ENCODE assay signal across 1 cellular context in the genomic region with DNA sequence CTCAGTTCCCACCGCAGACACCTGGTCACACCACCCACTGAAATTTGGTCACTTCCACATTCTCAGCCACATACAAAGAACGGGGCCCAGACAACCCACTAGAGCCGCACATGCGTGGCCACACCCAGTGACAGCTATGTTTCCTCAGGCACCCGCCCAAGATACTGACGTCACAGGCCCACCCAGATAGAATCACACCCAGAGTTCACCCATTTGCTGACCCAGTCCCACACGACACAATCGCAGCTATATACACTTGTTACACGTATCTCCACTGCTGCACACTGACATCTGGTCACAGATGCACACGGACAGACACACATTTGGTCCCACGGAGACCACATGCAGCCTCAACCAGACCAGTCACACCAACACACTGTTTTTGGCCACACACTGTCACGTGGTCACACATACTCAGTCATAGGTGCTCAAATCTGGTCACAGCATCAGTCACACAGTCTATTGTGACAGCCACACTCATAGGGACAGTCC.
A peak's percentile ranks its signal among the peaks of the same experiment; 100 is the strongest.
TF ChIP-seq lines count a peak whose summit lies in the region.

No MANE protein-coding gene starts in this region.

TF ChIP-seq in GM12878, 131 proteins besides CTCF, POLR2A, EP300 and RAD21 (continued from another document and continues in another):
- no peak for TF ChIP-seq ZBTB33 (IDR thresholded peaks at IDR 0.05)
- TF ChIP-seq SIX5 (IDR thresholded peaks at IDR 0.05; ENCODE audit: low read depth, low read length, severe bottlenecking), result no peak
- TF ChIP-seq MTA2 (IDR thresholded peaks at IDR 0.05; ENCODE audit: low read depth), result peak; percentile 28; the same call in 1 of the 2 replicates
- TF ChIP-seq PBX3 (IDR thresholded peaks at IDR 0.05; ENCODE audit: insufficient replicate concordance, low read depth, low read length), result peak; percentile 67
- peak; percentile 78 to 81; a peak in 2 of 4 replicates for TF ChIP-seq BHLHE40 (IDR thresholded peaks at IDR 0.05; ENCODE audit: borderline replicate concordance in 1 of 2, low read depth in 2 of 2, low read length in 1 of 2)
- no peak for TF ChIP-seq NBN (IDR thresholded peaks at IDR 0.05)
- TF ChIP-seq NFXL1 (IDR thresholded peaks at IDR 0.05; ENCODE audit: borderline replicate concordance), result no peak
- TF ChIP-seq, protein P1, sequence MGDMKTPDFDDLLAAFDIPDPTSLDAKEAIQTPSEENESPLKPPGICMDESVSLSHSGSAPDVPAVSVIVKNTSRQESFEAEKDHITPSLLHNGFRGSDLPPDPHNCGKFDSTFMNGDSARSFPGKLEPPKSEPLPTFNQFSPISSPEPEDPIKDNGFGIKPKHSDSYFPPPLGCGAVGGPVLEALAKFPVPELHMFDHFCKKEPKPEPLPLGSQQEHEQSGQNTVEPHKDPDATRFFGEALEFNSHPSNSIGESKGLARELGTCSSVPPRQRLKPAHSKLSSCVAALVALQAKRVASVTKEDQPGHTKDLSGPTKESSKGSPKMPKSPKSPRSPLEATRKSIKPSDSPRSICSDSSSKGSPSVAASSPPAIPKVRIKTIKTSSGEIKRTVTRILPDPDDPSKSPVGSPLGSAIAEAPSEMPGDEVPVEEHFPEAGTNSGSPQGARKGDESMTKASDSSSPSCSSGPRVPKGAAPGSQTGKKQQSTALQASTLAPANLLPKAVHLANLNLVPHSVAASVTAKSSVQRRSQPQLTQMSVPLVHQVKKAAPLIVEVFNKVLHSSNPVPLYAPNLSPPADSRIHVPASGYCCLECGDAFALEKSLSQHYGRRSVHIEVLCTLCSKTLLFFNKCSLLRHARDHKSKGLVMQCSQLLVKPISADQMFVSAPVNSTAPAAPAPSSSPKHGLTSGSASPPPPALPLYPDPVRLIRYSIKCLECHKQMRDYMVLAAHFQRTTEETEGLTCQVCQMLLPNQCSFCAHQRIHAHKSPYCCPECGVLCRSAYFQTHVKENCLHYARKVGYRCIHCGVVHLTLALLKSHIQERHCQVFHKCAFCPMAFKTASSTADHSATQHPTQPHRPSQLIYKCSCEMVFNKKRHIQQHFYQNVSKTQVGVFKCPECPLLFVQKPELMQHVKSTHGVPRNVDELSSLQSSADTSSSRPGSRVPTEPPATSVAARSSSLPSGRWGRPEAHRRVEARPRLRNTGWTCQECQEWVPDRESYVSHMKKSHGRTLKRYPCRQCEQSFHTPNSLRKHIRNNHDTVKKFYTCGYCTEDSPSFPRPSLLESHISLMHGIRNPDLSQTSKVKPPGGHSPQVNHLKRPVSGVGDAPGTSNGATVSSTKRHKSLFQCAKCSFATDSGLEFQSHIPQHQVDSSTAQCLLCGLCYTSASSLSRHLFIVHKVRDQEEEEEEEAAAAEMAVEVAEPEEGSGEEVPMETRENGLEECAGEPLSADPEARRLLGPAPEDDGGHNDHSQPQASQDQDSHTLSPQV (IDR thresholded peaks at IDR 0.05), result no peak
- TF ChIP-seq MXI1 (IDR thresholded peaks at IDR 0.05; ENCODE audit: low read depth, low read length), result no peak
- no peak for TF ChIP-seq PML (IDR thresholded peaks at IDR 0.05; ENCODE audit: low read length)
- no peak for TF ChIP-seq HDAC6 (IDR thresholded peaks at IDR 0.05; ENCODE audit: unreplicated experiment)
- no peak for TF ChIP-seq RFX5 (IDR thresholded peaks at IDR 0.05; ENCODE audit: low read depth, low read length)
- TF ChIP-seq, protein P2, sequence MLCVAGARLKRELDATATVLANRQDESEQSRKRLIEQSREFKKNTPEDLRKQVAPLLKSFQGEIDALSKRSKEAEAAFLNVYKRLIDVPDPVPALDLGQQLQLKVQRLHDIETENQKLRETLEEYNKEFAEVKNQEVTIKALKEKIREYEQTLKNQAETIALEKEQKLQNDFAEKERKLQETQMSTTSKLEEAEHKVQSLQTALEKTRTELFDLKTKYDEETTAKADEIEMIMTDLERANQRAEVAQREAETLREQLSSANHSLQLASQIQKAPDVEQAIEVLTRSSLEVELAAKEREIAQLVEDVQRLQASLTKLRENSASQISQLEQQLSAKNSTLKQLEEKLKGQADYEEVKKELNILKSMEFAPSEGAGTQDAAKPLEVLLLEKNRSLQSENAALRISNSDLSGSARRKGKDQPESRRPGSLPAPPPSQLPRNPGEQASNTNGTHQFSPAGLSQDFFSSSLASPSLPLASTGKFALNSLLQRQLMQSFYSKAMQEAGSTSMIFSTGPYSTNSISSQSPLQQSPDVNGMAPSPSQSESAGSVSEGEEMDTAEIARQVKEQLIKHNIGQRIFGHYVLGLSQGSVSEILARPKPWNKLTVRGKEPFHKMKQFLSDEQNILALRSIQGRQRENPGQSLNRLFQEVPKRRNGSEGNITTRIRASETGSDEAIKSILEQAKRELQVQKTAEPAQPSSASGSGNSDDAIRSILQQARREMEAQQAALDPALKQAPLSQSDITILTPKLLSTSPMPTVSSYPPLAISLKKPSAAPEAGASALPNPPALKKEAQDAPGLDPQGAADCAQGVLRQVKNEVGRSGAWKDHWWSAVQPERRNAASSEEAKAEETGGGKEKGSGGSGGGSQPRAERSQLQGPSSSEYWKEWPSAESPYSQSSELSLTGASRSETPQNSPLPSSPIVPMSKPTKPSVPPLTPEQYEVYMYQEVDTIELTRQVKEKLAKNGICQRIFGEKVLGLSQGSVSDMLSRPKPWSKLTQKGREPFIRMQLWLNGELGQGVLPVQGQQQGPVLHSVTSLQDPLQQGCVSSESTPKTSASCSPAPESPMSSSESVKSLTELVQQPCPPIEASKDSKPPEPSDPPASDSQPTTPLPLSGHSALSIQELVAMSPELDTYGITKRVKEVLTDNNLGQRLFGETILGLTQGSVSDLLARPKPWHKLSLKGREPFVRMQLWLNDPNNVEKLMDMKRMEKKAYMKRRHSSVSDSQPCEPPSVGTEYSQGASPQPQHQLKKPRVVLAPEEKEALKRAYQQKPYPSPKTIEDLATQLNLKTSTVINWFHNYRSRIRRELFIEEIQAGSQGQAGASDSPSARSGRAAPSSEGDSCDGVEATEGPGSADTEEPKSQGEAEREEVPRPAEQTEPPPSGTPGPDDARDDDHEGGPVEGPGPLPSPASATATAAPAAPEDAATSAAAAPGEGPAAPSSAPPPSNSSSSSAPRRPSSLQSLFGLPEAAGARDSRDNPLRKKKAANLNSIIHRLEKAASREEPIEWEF (IDR thresholded peaks at IDR 0.05; ENCODE audit: insufficient replicate concordance, low read depth, low read length), result no peak
- no peak for TF ChIP-seq CEBPB (IDR thresholded peaks at IDR 0.05; ENCODE audit: borderline replicate concordance in 1 of 2, low read depth in 2 of 2, low read length in 2 of 2)
- no peak for TF ChIP-seq CHD4 (IDR thresholded peaks at IDR 0.05)
- TF ChIP-seq HCFC1 (IDR thresholded peaks at IDR 0.05; ENCODE audit: low read length), result no peak
- TF ChIP-seq RUNX3 (IDR thresholded peaks at IDR 0.05; ENCODE audit: low read length), result peak; percentile 86
- TF ChIP-seq ZNF622 (IDR thresholded peaks at IDR 0.05), result no peak
- peak; percentile 82 for TF ChIP-seq ATF7 (IDR thresholded peaks at IDR 0.05; ENCODE audit: low read depth)
- TF ChIP-seq SREBF1 (IDR thresholded peaks at IDR 0.05; ENCODE audit: low read length), result no peak
- TF ChIP-seq GABPA (IDR thresholded peaks at IDR 0.05; ENCODE audit: low read depth), result no peak
- TF ChIP-seq, protein P3, sequence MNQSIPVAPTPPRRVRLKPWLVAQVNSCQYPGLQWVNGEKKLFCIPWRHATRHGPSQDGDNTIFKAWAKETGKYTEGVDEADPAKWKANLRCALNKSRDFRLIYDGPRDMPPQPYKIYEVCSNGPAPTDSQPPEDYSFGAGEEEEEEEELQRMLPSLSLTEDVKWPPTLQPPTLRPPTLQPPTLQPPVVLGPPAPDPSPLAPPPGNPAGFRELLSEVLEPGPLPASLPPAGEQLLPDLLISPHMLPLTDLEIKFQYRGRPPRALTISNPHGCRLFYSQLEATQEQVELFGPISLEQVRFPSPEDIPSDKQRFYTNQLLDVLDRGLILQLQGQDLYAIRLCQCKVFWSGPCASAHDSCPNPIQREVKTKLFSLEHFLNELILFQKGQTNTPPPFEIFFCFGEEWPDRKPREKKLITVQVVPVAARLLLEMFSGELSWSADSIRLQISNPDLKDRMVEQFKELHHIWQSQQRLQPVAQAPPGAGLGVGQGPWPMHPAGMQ (IDR thresholded peaks at IDR 0.05; ENCODE audit: borderline replicate concordance), result no peak
- TF ChIP-seq SKIL (IDR thresholded peaks at IDR 0.05; ENCODE audit: low read depth, poor library complexity, severe bottlenecking), result no peak
- no peak for TF ChIP-seq BRCA1 (IDR thresholded peaks at IDR 0.05; ENCODE audit: low read depth, low read length)
- TF ChIP-seq MAX (IDR thresholded peaks at IDR 0.05; ENCODE audit: low read depth, low read length), result no peak
- no peak for TF ChIP-seq ASH2L (IDR thresholded peaks at IDR 0.05; ENCODE audit: borderline replicate concordance, low read depth)
- TF ChIP-seq RBBP5 (conservative IDR thresholded peaks at IDR 0.05), result no peak
- peak in 1 of 2 experiments; percentile 24; a peak in 2 of 4 replicates for TF ChIP-seq IKZF2 (IDR thresholded peaks at IDR 0.05)
- TF ChIP-seq, protein P4, sequence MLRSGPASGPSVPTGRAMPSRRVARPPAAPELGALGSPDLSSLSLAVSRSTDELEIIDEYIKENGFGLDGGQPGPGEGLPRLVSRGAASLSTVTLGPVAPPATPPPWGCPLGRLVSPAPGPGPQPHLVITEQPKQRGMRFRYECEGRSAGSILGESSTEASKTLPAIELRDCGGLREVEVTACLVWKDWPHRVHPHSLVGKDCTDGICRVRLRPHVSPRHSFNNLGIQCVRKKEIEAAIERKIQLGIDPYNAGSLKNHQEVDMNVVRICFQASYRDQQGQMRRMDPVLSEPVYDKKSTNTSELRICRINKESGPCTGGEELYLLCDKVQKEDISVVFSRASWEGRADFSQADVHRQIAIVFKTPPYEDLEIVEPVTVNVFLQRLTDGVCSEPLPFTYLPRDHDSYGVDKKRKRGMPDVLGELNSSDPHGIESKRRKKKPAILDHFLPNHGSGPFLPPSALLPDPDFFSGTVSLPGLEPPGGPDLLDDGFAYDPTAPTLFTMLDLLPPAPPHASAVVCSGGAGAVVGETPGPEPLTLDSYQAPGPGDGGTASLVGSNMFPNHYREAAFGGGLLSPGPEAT (IDR thresholded peaks at IDR 0.05; ENCODE audit: low read depth), result peak; percentile 2; the same call in 1 of the 2 replicates
- no peak for TF ChIP-seq HDGF (IDR thresholded peaks at IDR 0.05)
- 0 out of 2 replicates have a peak, but pooled peaks have one; percentile 47 for TF ChIP-seq TBL1XR1 (IDR thresholded peaks at IDR 0.05; ENCODE audit: low read depth, low read length)
- no peak for TF ChIP-seq NFYA (IDR thresholded peaks at IDR 0.05; ENCODE audit: borderline replicate concordance, low read depth, low read length)
- TF ChIP-seq KDM1A (IDR thresholded peaks at IDR 0.05; ENCODE audit: borderline replicate concordance), result no peak
- TF ChIP-seq POU2F2 (IDR thresholded peaks at IDR 0.05; ENCODE audit: borderline replicate concordance, low read depth, low read length), result no peak
- no peak for TF ChIP-seq BCL11A (IDR thresholded peaks at IDR 0.05; ENCODE audit: low read depth, low read length)
- no peak for TF ChIP-seq SMAD1 (IDR thresholded peaks at IDR 0.05; ENCODE audit: low read depth, partially characterized antibody)
- no peak for TF ChIP-seq SRF (IDR thresholded peaks at IDR 0.05; ENCODE audit: low read depth in 2 of 2, low read length in 2 of 2)
